In genomic region chr14:23478109-23478698, GRCh38 we compare ENCODE assay signal across 9 cellular contexts. TPM values are rescaled to one million over a fixed set of nuclear protein-coding genes. Genes with fewer than 3 reads are reported as not detected.
DNase-seq lines count a peak whose midpoint lies in the region; ATAC-seq, FAIRE-seq and TF ChIP-seq lines count a peak whose summit lies in the region.
"Had no signal": no experiment of that assay in that cellular context is flagged by ENCODE, and none has a peak within 500 bp of the region (broad histone marks: within the 10 kb centered on the region; RNA-seq: fewer than 3 reads in every experiment).

No MANE protein-coding gene starts in this region.

- peaks cover 2% of the 10 kb centered on the region for H3K4me1 Mint-ChIP-seq in activated naive CD4-positive, alpha-beta T cell treated with anti-CD3 and anti-CD28 coated beads, Interleukin-2, amount 10 ng/mL, durations not matched to agents 7 days and 5 days

- no peaks in the 10 kb centered on the region for H3K4me1 ChIP-seq in DOHH2 (ENCODE audit: control insufficient read depth, low read length)
- H3K4me1 ChIP-seq in MM.1S (ENCODE audit: low read length) = no peaks in the 10 kb centered on the region
- H3K4me1 ChIP-seq in SK-N-SH (ENCODE audit: control insufficient read depth in 1 of 2, insufficient read depth in 2 of 2, low read depth in 1 of 2, low read length in 1 of 2) = no peaks in the 10 kb centered on the region
- no peaks in the 10 kb centered on the region for H3K4me1 ChIP-seq in small intestine (ENCODE audit: control insufficient read depth in 2 of 2, insufficient read depth in 1 of 2, low read depth in 1 of 2, low read length in 1 of 2)

- POLR2A ChIA-PET in SK-N-SH (lab: Yijun Ruan, JAX) = interaction anchor here (0.5 to 1.3 kb wide), 5 partner anchors 60 to 83 kb away, joined by 3 to 10 read pairs (median 3); no protein-coding TSS in a partner anchor

- H3K4me3 Mint-ChIP-seq in activated naive CD4-positive, alpha-beta T cell treated with anti-CD3 and anti-CD28 coated beads, Interleukin-2, amount 10 ng/mL, durations not matched to agents 7 days and 5 days = no peak overlapping the region

- CTCF ChIA-PET in SK-N-SH (lab: Yijun Ruan, JAX) = interaction anchor here (0.6 to 26.4 kb wide), 25 partner anchors 9 to 668 kb away, joined by 3 to 785 read pairs (median 5); partner anchors contain the start of genes AP1G2, NGDN, PSME2 and SLC22A17
- CTCF ChIA-PET in activated naive CD4-positive, alpha-beta T cell treated with anti-CD3 and anti-CD28 coated beads, Interleukin-2, amount 10 ng/mL, durations not matched to agents 7 days and 5 days (lab: Charles Lee) = interaction anchor here (0.6 to 13.1 kb wide), 18 partner anchors 9 to 173 kb away, joined by 3 to 238 read pairs (median 3); partner anchors contain the start of genes AP1G2, NGDN and THTPA

- peak; percentile 79 for TF ChIP-seq CTCF in DOHH2 (IDR thresholded peaks at IDR 0.05; ENCODE audit: low read depth, low read length, poor library complexity, severe bottlenecking)
- TF ChIP-seq CTCF in MM.1S (IDR thresholded peaks at IDR 0.05; ENCODE audit: low read length) = peak; percentile 44
- TF ChIP-seq CTCF in SK-N-SH (IDR thresholded peaks at IDR 0.05) = peak; percentile 85

- H3K79me2 ChIP-seq in DOHH2 (ENCODE audit: control insufficient read depth, low read length) = no peaks in the 10 kb centered on the region
- no peaks in the 10 kb centered on the region for H3K79me2 ChIP-seq in MM.1S (ENCODE audit: low read length)
- peaks cover 6% of the 10 kb centered on the region; the same call in 1 of the 2 replicates for H3K79me2 ChIP-seq in SK-N-SH (ENCODE audit: insufficient read depth)

- H3K4me2 ChIP-seq in DOHH2 (ENCODE audit: low read length) = no peak overlapping the region
- H3K4me2 ChIP-seq in MM.1S (ENCODE audit: low read depth, low read length) = no peak overlapping the region
- H3K4me2 ChIP-seq in SK-N-SH = no peak overlapping the region

- H3K9ac ChIP-seq in MM.1S (ENCODE audit: low read length) (no peak overlapping the region), SK-N-SH (no peak overlapping the region)

- no peaks in the 10 kb centered on the region for H3K27me3 ChIP-seq in DOHH2 (ENCODE audit: control insufficient read depth, low read length)
- H3K27me3 ChIP-seq in MM.1S (replicated peaks; ENCODE audit: insufficient read depth, low read length) = no peaks in the 10 kb centered on the region
- H3K27me3 ChIP-seq in SK-N-SH (ENCODE audit: insufficient read depth) = no peaks in the 10 kb centered on the region
- H3K27me3 ChIP-seq in small intestine (ENCODE audit: control insufficient read depth in 2 of 2, insufficient read depth in 2 of 2, low read length in 2 of 2) = no peaks in the 10 kb centered on the region

- intact Hi-C loops in left cardiac atrium (cut with DNase I) = loop anchor here (2.0 to 5.0 kb wide), 2 partner anchors 81 to 84 kb away; no protein-coding TSS in a partner anchor

- no peaks in the 10 kb centered on the region for H3K9me2 ChIP-seq in DOHH2 (replicated peaks; ENCODE audit: control insufficient read depth, low read length)
- H3K9me2 ChIP-seq in MM.1S (replicated peaks; ENCODE audit: insufficient read depth, low read length) = no peaks in the 10 kb centered on the region
- H3K9me2 ChIP-seq in SK-N-SH = no peaks in the 10 kb centered on the region

- TF ChIP-seq EP300 in SK-N-SH (IDR thresholded peaks at IDR 0.05; ENCODE audit: borderline replicate concordance in 1 of 2, low read depth in 1 of 2, low read length in 1 of 2) = no peak

- no peak overlapping the region for H2AFZ ChIP-seq in MM.1S (ENCODE audit: low read length)
- H2AFZ ChIP-seq in SK-N-SH (ENCODE audit: low read depth) = no peak overlapping the region

- H3K27me3 Mint-ChIP-seq in activated naive CD4-positive, alpha-beta T cell treated with anti-CD3 and anti-CD28 coated beads, Interleukin-2, amount 10 ng/mL, durations not matched to agents 7 days and 5 days = no peaks in the 10 kb centered on the region

- H3K36me3 ChIP-seq in DOHH2 (ENCODE audit: control insufficient read depth, low read length) = peaks cover 60% of the 10 kb centered on the region
- H3K36me3 ChIP-seq in MM.1S (replicated peaks; ENCODE audit: insufficient read depth, low read length) = no peaks in the 10 kb centered on the region
- peaks cover 73 to 75% of the 10 kb centered on the region in 2 experiments for H3K36me3 ChIP-seq in SK-N-SH (replicated peaks in 1 of 2; ENCODE audit: control insufficient read depth in 1 of 2, insufficient read depth in 2 of 2, low read length in 1 of 2)
- peaks cover 18 to 29% of the 10 kb centered on the region in 2 donors for H3K36me3 ChIP-seq in small intestine (ENCODE audit: control insufficient read depth in 2 of 2, insufficient read depth in 2 of 2, low read length in 2 of 2)

- no peaks in the 10 kb centered on the region for H4K20me1 ChIP-seq in DOHH2 (ENCODE audit: control insufficient read depth, insufficient read depth, low read depth, low read length)
- H4K20me1 ChIP-seq in MM.1S (ENCODE audit: insufficient read depth, low read length) = no peaks in the 10 kb centered on the region
- 0 out of 2 replicates have a peak, but pooled peaks cover 4% of the 10 kb centered on the region for H4K20me1 ChIP-seq in SK-N-SH (ENCODE audit: insufficient read depth)

- DNase-seq in MM.1S (peak; percentile 49), SK-N-SH (peak; percentile 39), left cardiac atrium (peak; percentile 57), small intestine (peak; percentile 74)
- peak; percentile 79 for DNase-seq in activated naive CD4-positive, alpha-beta T cell treated with anti-CD3 and anti-CD28 coated beads, Interleukin-2, amount 10 ng/mL, durations not matched to agents 7 days and 5 days

- H3F3A ChIP-seq in DOHH2 (ENCODE audit: control insufficient read depth, insufficient read depth) (peaks cover 14% of the 10 kb centered on the region; the same call in 1 of the 2 replicates), MM.1S (ENCODE audit: insufficient read depth, low read length) (no peaks in the 10 kb centered on the region), SK-N-SH (replicated peaks; ENCODE audit: insufficient read depth) (peaks cover 28% of the 10 kb centered on the region)

- ATAC-seq in left cardiac atrium (peak; percentile 47 to 68), HG02678 (IDR thresholded peaks at IDR 0.05; ENCODE audit: unreplicated experiment) (no peak), GM21529 (IDR thresholded peaks at IDR 0.05; ENCODE audit: unreplicated experiment) (no peak)
- ATAC-seq: activated naive CD4-positive, alpha-beta T cell treated with anti-CD3 and anti-CD28 coated beads, Interleukin-2, amount 50 U/mL, for 72 hours had no signal

- H3K9me3 ChIP-seq in DOHH2 (ENCODE audit: control insufficient read depth, insufficient read depth, low read length) (no peaks in the 10 kb centered on the region), MM.1S (replicated peaks; ENCODE audit: insufficient read depth, low read length) (no peaks in the 10 kb centered on the region), SK-N-SH (no peaks in the 10 kb centered on the region), small intestine (ENCODE audit: control insufficient read depth, low read depth) (no peaks in the 10 kb centered on the region)

- H3K36me3 Mint-ChIP-seq in activated naive CD4-positive, alpha-beta T cell treated with anti-CD3 and anti-CD28 coated beads, Interleukin-2, amount 10 ng/mL, durations not matched to agents 7 days and 5 days = peaks cover 37% of the 10 kb centered on the region

- H3K4me3 ChIP-seq in DOHH2 (ENCODE audit: low read length) (no peak overlapping the region), MM.1S (ENCODE audit: low read length) (no peak overlapping the region), SK-N-SH (ENCODE audit: low read depth in 2 of 2, low read length in 1 of 2) (no peak overlapping the region), small intestine (ENCODE audit: low read depth in 1 of 2, low read length in 2 of 2) (no peak overlapping the region)

- WGBS in SK-N-SH (ENCODE audit: low lambda C conversion rate) = 46% methylated on average over 4 of the region's 4 CpGs
- WGBS in small intestine, 3 donors = 38 to 51% (median 40%) methylated on average over 4 of the region's 4 CpGs

- H3K27ac Mint-ChIP-seq in activated naive CD4-positive, alpha-beta T cell treated with anti-CD3 and anti-CD28 coated beads, Interleukin-2, amount 10 ng/mL, durations not matched to agents 7 days and 5 days = no peak overlapping the region

- TF ChIP-seq RAD21 in SK-N-SH (IDR thresholded peaks at IDR 0.05; ENCODE audit: low read length) = peak; percentile 87

- no peak overlapping the region for H3K27ac ChIP-seq in DOHH2 (ENCODE audit: low read depth, low read length)
- H3K27ac ChIP-seq in MM.1S (ENCODE audit: low read length) = no peak overlapping the region
- no peak overlapping the region for H3K27ac ChIP-seq in SK-N-SH (ENCODE audit: low read depth in 2 of 2, low read length in 1 of 2)
- no peak overlapping the region for H3K27ac ChIP-seq in small intestine (ENCODE audit: low read depth in 1 of 2, low read length in 1 of 2)

- FAIRE-seq in small intestine (lab: Jason Lieb, UNC) = peak; percentile 92

- no peaks in the 10 kb centered on the region for H3K9me3 Mint-ChIP-seq in activated naive CD4-positive, alpha-beta T cell treated with anti-CD3 and anti-CD28 coated beads, Interleukin-2, amount 10 ng/mL, durations not matched to agents 7 days and 5 days
- H3K9me3 Mint-ChIP-seq: activated naive CD4-positive, alpha-beta T cell treated with anti-CD3 and anti-CD28 coated beads, Interleukin-2, amount 50 U/mL, for 72 hours had no signal

TF ChIP-seq in SK-N-SH, 30 proteins besides CTCF, POLR2A, EP300 and RAD21:
- TF ChIP-seq MXI1 (IDR thresholded peaks at IDR 0.05; ENCODE audit: low read depth, low read length) (no peak), RFX5 (IDR thresholded peaks at IDR 0.05; ENCODE audit: low read length) (peak; percentile 59; the same call in 1 of the 2 replicates), SMC3 (IDR thresholded peaks at IDR 0.05; ENCODE audit: low read depth, low read length) (peak; percentile 75)

RNA-seq across cellular contexts. Expression of gene NGDN, which starts 8.7 kb away (rescaled TPM):
- polyA plus RNA-seq in SK-N-SH (2012; rRNA removed) (64.3 and 85.9 TPM in 2 replicates), small intestine (10 to 100 TPM; 38.2 to 48.1 (median 43.8) TPM)
- 76.1 and 82.9 TPM in 2 replicates for polyA plus RNA-seq in SK-N-SH (2012; cell fraction: cytosol; rRNA removed)
- 65.1 and 116 TPM in 2 replicates for polyA plus RNA-seq in SK-N-SH (2012; cell fraction: nucleus; rRNA removed)
- total RNA-seq in left cardiac atrium = 10 to 100 TPM; 20.1 to 23.6 TPM

RNA-seq across cellular contexts. Expression of gene MYH7, which starts 42.7 kb away (rescaled TPM):
- not detected in 2 replicates for polyA plus RNA-seq in SK-N-SH (2012; rRNA removed)
- not detected in 2 replicates for polyA plus RNA-seq in SK-N-SH (2012; cell fraction: cytosol; rRNA removed)
- not detected in 2 replicates for polyA plus RNA-seq in SK-N-SH (2012; cell fraction: nucleus; rRNA removed)
- 100 to 1,000 TPM; 175 to 201 TPM for total RNA-seq in left cardiac atrium
- polyA plus RNA-seq in small intestine = 1 to 10 TPM in 2 of 3 donors, under 1 TPM in 1; 0.37 to 8.6 (median 4.0) TPM
- total RNA-seq: activated naive CD4-positive, alpha-beta T cell treated with anti-CD3 and anti-CD28 coated beads, Interleukin-2, amount 50 U/mL, for 72 hours had no signal

Comparison
In these comparisons a context has a peak if more than half of its experiments do, and no peak if none do; other contexts are left out.
1. ATAC-seq: peak in left cardiac atrium (2 of 2); none in HG02678 (single experiment) and GM21529 (single experiment).
2. Peak in every context shown above with its lines, with median percentiles within 50 percentile points of each other: CTCF ChIP-seq and DNase-seq.